In the genomic region with DNA sequence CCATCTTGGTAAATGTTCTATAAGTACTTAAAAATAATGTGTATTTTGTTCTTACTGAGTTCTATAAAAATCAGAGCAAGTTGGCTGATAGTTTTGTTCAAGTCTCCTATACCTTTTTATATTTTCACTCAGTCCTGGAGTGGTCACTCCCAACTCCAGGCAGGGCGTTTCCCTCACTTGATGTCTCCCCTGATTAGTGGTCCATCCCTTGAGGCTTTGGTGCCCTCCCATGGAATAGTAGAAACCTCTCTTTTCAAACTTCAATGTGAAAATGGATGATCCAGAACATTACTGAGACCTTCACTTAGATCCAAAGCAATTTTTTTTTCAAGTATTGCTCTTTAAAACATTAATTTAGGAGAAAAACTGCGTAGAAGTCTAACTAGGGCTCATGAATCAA, we compare ENCODE assay signal across 29 cellular contexts. TPM values are rescaled to one million over a fixed set of nuclear protein-coding genes. Genes with fewer than 3 reads are reported as not detected.
DNase-seq lines count a peak whose midpoint lies in the region; ATAC-seq lines count a peak whose summit lies in the region.
"Had no signal": no experiment of that assay in that cellular context is flagged by ENCODE, and none has a peak within 500 bp of the region (broad histone marks: within the 10 kb centered on the region; RNA-seq: fewer than 3 reads in every experiment).

No MANE protein-coding gene starts in this region.

- ATAC-seq in GM21447 (IDR thresholded peaks at IDR 0.05; ENCODE audit: unreplicated experiment): no peak
- ATAC-seq: effector memory CD8-positive, alpha-beta T cell; naive thymus-derived CD8-positive, alpha-beta T cell had no signal

- no peaks in the 10 kb centered on the region for H3K4me1 Mint-ChIP-seq in activated T-cell treated with anti-CD3 and anti-CD28 coated beads, Interleukin-2, amount 50 U/mL, for 24 hours (ENCODE audit: low read depth)
- H3K4me1 Mint-ChIP-seq: CD8-positive, alpha-beta memory T cell had no signal

- intact Hi-C loops in posterior cingulate gyrus (cut with DNase I): no loop called here

- no peaks in the 10 kb centered on the region for H3K9me3 Mint-ChIP-seq in activated T-cell treated with anti-CD3 and anti-CD28 coated beads, Interleukin-2, amount 50 U/mL, for 24 hours
- H3K9me3 Mint-ChIP-seq: activated naive CD4-positive, alpha-beta T cell treated with anti-CD3 and anti-CD28 coated beads for 36 hours; CD8-positive, alpha-beta memory T cell; effector memory CD8-positive, alpha-beta T cell; naive thymus-derived CD8-positive, alpha-beta T cell had no signal

- no peak overlapping the region for H3K4me3 Mint-ChIP-seq in activated T-cell treated with anti-CD3 and anti-CD28 coated beads, Interleukin-2, amount 50 U/mL, for 24 hours
- H3K4me3 Mint-ChIP-seq: activated naive CD4-positive, alpha-beta T cell treated with anti-CD3 and anti-CD28 coated beads for 36 hours; CD8-positive, alpha-beta memory T cell; effector memory CD8-positive, alpha-beta T cell; naive thymus-derived CD8-positive, alpha-beta T cell had no signal

- DNase-seq in ELR (ENCODE audit: low read depth): peak; percentile 44
- DNase-seq in RPMI7951 (ENCODE audit: low read depth): peak; percentile 41
- peak; percentile 32 for DNase-seq in dermis blood vessel endothelial cell
- DNase-seq in lung microvascular endothelial cell (ENCODE audit: low read depth in 2 of 2): peak; percentile 32 to 34
- no peak for DNase-seq in posterior cingulate gyrus
- DNase-seq in activated T-cell treated with anti-CD3 and anti-CD28 coated beads, Interleukin-2, amount 50 U/mL, for 24 hours: no peak
- no peak for DNase-seq in NCI-H345 treated with DMSO at 0.1 percent for 48 hours (lab: John Stamatoyannopoulos, UW; ENCODE audit: unreplicated experiment)
- DNase-seq: activated naive CD4-positive, alpha-beta T cell treated with anti-CD3 and anti-CD28 coated beads for 36 hours; BE2C; CD8-positive, alpha-beta memory T cell; colonic mucosa; DMS 273 treated with DMSO at 0.1 percent for 48 hours; effector memory CD8-positive, alpha-beta T cell; esophagus squamous epithelium; glutamatergic neuron; KBM-7; MG63; midbrain; naive thymus-derived CD8-positive, alpha-beta T cell; NCI-H2029; NCI-H446 treated with DMSO at 0.1 percent for 48 hours; occipital lobe; stimulated activated CD4-positive, alpha-beta T cell treated with anti-CD3 and anti-CD28 coated beads, Interleukin-1b, Interleukin-23, amount 100 ng/mL, for 48 hours; stomach; tibial artery had no signal

- H3K36me3 Mint-ChIP-seq in activated T-cell treated with anti-CD3 and anti-CD28 coated beads, Interleukin-2, amount 50 U/mL, for 24 hours (ENCODE audit: low read depth): no peaks in the 10 kb centered on the region
- H3K36me3 Mint-ChIP-seq: CD8-positive, alpha-beta memory T cell; naive thymus-derived CD8-positive, alpha-beta T cell had no signal

- no peak overlapping the region for H3K27ac Mint-ChIP-seq in activated T-cell treated with anti-CD3 and anti-CD28 coated beads, Interleukin-2, amount 50 U/mL, for 24 hours
- H3K27ac Mint-ChIP-seq: activated naive CD4-positive, alpha-beta T cell treated with anti-CD3 and anti-CD28 coated beads for 36 hours; CD8-positive, alpha-beta memory T cell; effector memory CD8-positive, alpha-beta T cell; naive thymus-derived CD8-positive, alpha-beta T cell had no signal

- peaks cover 29% of the 10 kb centered on the region for H3K27me3 Mint-ChIP-seq in activated T-cell treated with anti-CD3 and anti-CD28 coated beads, Interleukin-2, amount 50 U/mL, for 24 hours

RNA-seq across cellular contexts. Expression of gene SCN10A, which starts 25.0 kb away (rescaled TPM):
- not detected in 2 replicates for total RNA-seq in RPMI7951 (2014; rRNA removed; shearing (Covaris generic))
- total RNA-seq in dermis blood vessel endothelial cell: not detected in 2 replicates
- under 0.01 TPM in 1 of 2 replicates, not detected in the other for total RNA-seq in lung microvascular endothelial cell
- total RNA-seq: A673; activated naive CD4-positive, alpha-beta T cell treated with anti-CD3 and anti-CD28 coated beads for 36 hours; breast epithelium; CD8-positive, alpha-beta memory T cell; colonic mucosa; esophagus squamous epithelium; lower leg skin; naive thymus-derived CD8-positive, alpha-beta T cell; occipital lobe; stomach had no signal

Comparison
In these comparisons a context has a peak if more than half of its experiments do, and no peak if none do; other contexts are left out.
1. DNase-seq: peak in ELR (single experiment), RPMI7951 (single experiment), dermis blood vessel endothelial cell (single experiment) and lung microvascular endothelial cell (2 of 2); none in posterior cingulate gyrus (0 of 10), activated T-cell treated with anti-CD3 and anti-CD28 coated beads, Interleukin-2, amount 50 U/mL, for 24 hours (single experiment) and NCI-H345 treated with DMSO at 0.1 percent for 48 hours (single experiment).